ENCODE assay signal across 11 cellular contexts in the genomic region with DNA sequence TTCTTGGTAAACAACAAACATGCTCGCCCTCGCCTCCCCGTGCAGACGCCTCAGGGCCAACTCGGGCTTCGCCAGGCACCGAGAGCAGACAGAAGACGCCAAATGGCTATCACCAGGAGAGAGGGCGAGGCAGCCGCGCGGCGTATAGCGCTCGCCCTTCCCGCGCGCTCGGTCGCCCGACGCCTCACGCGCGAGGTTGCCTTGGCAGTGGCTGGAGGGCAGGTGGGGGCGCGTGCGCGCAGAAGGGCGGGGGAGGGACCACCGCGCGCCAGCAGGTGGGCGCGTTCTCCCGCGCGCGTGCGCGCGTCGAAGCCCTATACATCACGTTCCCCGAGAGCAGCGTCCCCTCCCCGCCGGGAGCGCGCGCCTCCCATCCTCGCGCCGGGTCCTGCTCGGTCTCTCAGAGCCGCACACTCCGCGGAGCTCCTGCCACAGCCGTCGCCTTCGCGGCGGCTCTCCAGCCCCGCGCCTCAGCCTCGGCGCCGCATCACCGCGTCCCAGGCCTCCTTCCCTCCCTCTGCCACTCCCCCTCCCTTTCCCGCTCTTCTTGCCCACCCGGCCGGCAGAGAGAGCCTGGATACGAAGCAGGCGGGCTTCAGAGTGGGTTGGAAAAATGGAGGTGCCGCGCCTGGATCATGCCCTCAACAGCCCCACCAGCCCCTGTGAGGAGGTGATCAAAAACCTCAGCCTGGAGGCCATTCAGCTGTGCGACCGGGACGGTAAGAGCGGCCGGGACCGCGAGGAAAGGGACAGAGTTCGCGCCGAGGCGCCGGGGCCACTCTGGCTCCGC. TPM values are rescaled to one million over a fixed set of nuclear protein-coding genes. Genes with fewer than 3 reads are reported as not detected.
DNase-seq lines count a peak whose midpoint lies in the region; ATAC-seq and TF ChIP-seq lines count a peak whose summit lies in the region.
"Had no signal": no experiment of that assay in that cellular context is flagged by ENCODE, and none has a peak within 500 bp of the region (broad histone marks: within the 10 kb centered on the region; RNA-seq: fewer than 3 reads in every experiment).

A gene (plus strand): TSS at position 403 of the 790 bp plus-strand sequence. CDS start 211 bp downstream, at position 614.

- H3K27me3 ChIP-seq in sigmoid colon: peaks cover 6 to 47% (median 34%) of the 10 kb centered on the region in 3 donors
- H3K27me3 ChIP-seq: BLaER1 treated with 17β-estradiol and CSF1 and Interleukin-3, amounts not matched to agents 10 nM and 100 nM had no signal

- H3K27me3 Mint-ChIP-seq in activated T-cell treated with anti-CD3 and anti-CD28 coated beads, Interleukin-2, amount 50 U/mL, for 72 hours (ENCODE audit: low read depth): peaks cover 15% of the 10 kb centered on the region

- H3K27ac ChIP-seq in VCaP (peak within 1 kb of the TSS; percentile 94), sigmoid colon (no peak within 1 kb of the TSS)
- H3K27ac ChIP-seq: BLaER1 treated with 17β-estradiol and CSF1 and Interleukin-3, amounts not matched to agents 10 nM and 100 nM had no signal

- WGBS in sigmoid colon, 2 donors: 2 to 3% methylated on average over 89 to 90 of the region's 90 CpGs

- peak within 1 kb of the TSS; percentile 38 to 43 for H3K4me3 Mint-ChIP-seq in activated T-cell treated with anti-CD3 and anti-CD28 coated beads, Interleukin-2, amount 50 U/mL, for 72 hours
- H3K4me3 Mint-ChIP-seq: memory B cell had no signal

- ATAC-seq in activated T-cell treated with anti-CD3 and anti-CD28 coated beads, Interleukin-2, amount 50 U/mL, for 72 hours (replicated peaks in 1 of 2): no peak
- no peak for ATAC-seq in HG03521 (IDR thresholded peaks at IDR 0.05; ENCODE audit: unreplicated experiment)
- ATAC-seq in GM19463 (IDR thresholded peaks at IDR 0.05; ENCODE audit: unreplicated experiment): no peak

- H3K36me3 ChIP-seq in sigmoid colon: no peaks in the 10 kb centered on the region
- H3K36me3 ChIP-seq: BLaER1 treated with 17β-estradiol and CSF1 and Interleukin-3, amounts not matched to agents 10 nM and 100 nM had no signal

- no peak for TF ChIP-seq POLR2A in sigmoid colon (IDR thresholded peaks at IDR 0.05)

- no peak for TF ChIP-seq EP300 in sigmoid colon (IDR thresholded peaks at IDR 0.05)

- DNase-seq in activated T-cell treated with anti-CD3 and anti-CD28 coated beads, Interleukin-2, amount 50 U/mL, for 72 hours: no peak
- DNase-seq in activated T-cell treated with anti-CD3 and anti-CD28 coated beads, Interleukin-2, amount 50 U/mL, for 1 hour: no peak
- DNase-seq in sigmoid colon: peak; percentile 52
- DNase-seq in Kasumi-1 (lab: John Stamatoyannopoulos, UW): no peak

- H3K36me3 Mint-ChIP-seq in activated T-cell treated with anti-CD3 and anti-CD28 coated beads, Interleukin-2, amount 50 U/mL, for 72 hours (ENCODE audit: insufficient read depth in 2 of 2): peaks cover 4 to 7% of the 10 kb centered on the region in 2 donors

- no peak within 1 kb of the TSS for H3K27ac Mint-ChIP-seq in activated T-cell treated with anti-CD3 and anti-CD28 coated beads, Interleukin-2, amount 50 U/mL, for 72 hours
- H3K27ac Mint-ChIP-seq: memory B cell had no signal

- peak within 1 kb of the TSS; percentile 34 for H3K4me3 ChIP-seq in iPS-11a (ENCODE audit: low read depth, low read length)
- H3K4me3 ChIP-seq in sigmoid colon: peak within 1 kb of the TSS; percentile 25 to 47 (median 40)
- H3K4me3 ChIP-seq: BLaER1 treated with 17β-estradiol and CSF1 and Interleukin-3, amounts not matched to agents 10 nM and 100 nM had no signal

- peaks cover 1 to 3% of the 10 kb centered on the region in 2 donors for H3K9me3 Mint-ChIP-seq in activated T-cell treated with anti-CD3 and anti-CD28 coated beads, Interleukin-2, amount 50 U/mL, for 72 hours
- H3K9me3 Mint-ChIP-seq: memory B cell had no signal

- peaks cover 0 to 20% (median 18%) of the 10 kb centered on the region in 4 donors for H3K4me1 ChIP-seq in sigmoid colon
- H3K4me1 ChIP-seq: BLaER1 treated with 17β-estradiol and CSF1 and Interleukin-3, amounts not matched to agents 10 nM and 100 nM had no signal

- intact Hi-C loops in sigmoid colon (cut with DNase I): no loop called here

- H3K4me1 Mint-ChIP-seq in activated T-cell treated with anti-CD3 and anti-CD28 coated beads, Interleukin-2, amount 50 U/mL, for 72 hours (ENCODE audit: low read depth): no peaks in the 10 kb centered on the region
- H3K4me1 Mint-ChIP-seq: memory B cell had no signal

- TF ChIP-seq CTCF in VCaP (conservative IDR thresholded peaks at IDR 0.05) (no peak), sigmoid colon (IDR thresholded peaks at IDR 0.05) (no peak)

- H3K9me3 ChIP-seq in sigmoid colon: no peaks in the 10 kb centered on the region

RNA-seq across cellular contexts. Expression of the gene that starts here (rescaled TPM):
- total RNA-seq in activated T-cell treated with anti-CD3 and anti-CD28 coated beads, Interleukin-2, amount 50 U/mL, for 72 hours: not detected
- total RNA-seq in sigmoid colon: 1 to 10 TPM in 2 of 4 donors, under 1 TPM in 2; 0.55 to 2.5 (median 1.4) TPM
- polyA plus RNA-seq in sigmoid colon: under 1 TPM in 2 of 3 donors, not detected in 1; 0.60 to 0.67 TPM
- total RNA-seq: RPMI7951 had no signal
